Comparison of ENCODE assay signal across 9 cellular contexts in genomic region chr6:21593927-21594421, GRCh38. TPM values are rescaled to one million over a fixed set of nuclear protein-coding genes. Genes with fewer than 3 reads are reported as not detected.
DNase-seq lines count a peak whose midpoint lies in the region; ATAC-seq and TF ChIP-seq lines count a peak whose summit lies in the region.
"Had no signal": no experiment of that assay in that cellular context is flagged by ENCODE, and none has a peak within 500 bp of the region (broad histone marks: within the 10 kb centered on the region; RNA-seq: fewer than 3 reads in every experiment).

No MANE protein-coding gene starts in this region.

- H3K9ac ChIP-seq in neuronal stem cell (ENCODE audit: low read depth, low read length, poor library complexity): peak overlapping the region; percentile 99

- H3K4me1 Mint-ChIP-seq in CD8-positive, alpha-beta T cell (ENCODE audit: low read depth): peaks cover 29% of the 10 kb centered on the region

- H3K27ac ChIP-seq in CD8-positive, alpha-beta T cell (ENCODE audit: low read depth, low read length): peak overlapping the region; percentile 19
- H3K27ac ChIP-seq in WERI-Rb-1 (peak overlapping the region; percentile 78), neuronal stem cell (replicated peaks; ENCODE audit: low read length) (peak overlapping the region; percentile 91)

- no peak for TF ChIP-seq CTCF in CD8-positive, alpha-beta T cell (IDR thresholded peaks at IDR 0.05)
- TF ChIP-seq CTCF in WERI-Rb-1 (IDR thresholded peaks at IDR 0.05; ENCODE audit: low read depth, low read length): no peak

- POLR2A ChIA-PET in CD8-positive, alpha-beta T cell (lab: Charles Lee): interaction anchor here (0.8 to 1.4 kb wide), 2 partner anchors 553 to 1059 kb away, joined by 3 read pairs; no protein-coding TSS in a partner anchor

- CTCF ChIA-PET in CD8-positive, alpha-beta T cell (lab: Charles Lee): interaction anchor here (0.9 to 2.4 kb wide), 2 partner anchors 12 to 1030 kb away, joined by 3 to 23 read pairs; no protein-coding TSS in a partner anchor

- H3K4me2 ChIP-seq in neuronal stem cell (ENCODE audit: insufficient read depth, low read length, poor library complexity, severe bottlenecking): peak overlapping the region; percentile 51

- peak overlapping the region; percentile 97 for H3K23ac ChIP-seq in neuronal stem cell (ENCODE audit: low read depth, low read length, poor library complexity)

- no peak overlapping the region for H2BK12ac ChIP-seq in neuronal stem cell (ENCODE audit: low read length)

- peaks cover 28% of the 10 kb centered on the region for H3K4me1 ChIP-seq in CD8-positive, alpha-beta T cell (ENCODE audit: insufficient read depth, low read length)
- peaks cover 3 to 18% of the 10 kb centered on the region in 2 donors for H3K4me1 ChIP-seq in neuronal stem cell (ENCODE audit: control insufficient read depth in 2 of 2, insufficient read depth in 1 of 2, low read depth in 1 of 2, low read length in 2 of 2)

- intact Hi-C loops in CD8-positive, alpha-beta T cell (cut with DNase I, micrococcal nuclease): loop anchor here (2.0 to 10.0 kb wide), 5 partner anchors 553 to 1299 kb away; partner anchors contain the start of genes CDKAL1 (in 1 of the 2) and E2F3 (in 1 of the 2)

- H3K79me1 ChIP-seq in neuronal stem cell (ENCODE audit: low read depth, low read length): peaks cover 5% of the 10 kb centered on the region

- H3K27me3 ChIP-seq in CD8-positive, alpha-beta T cell (ENCODE audit: insufficient read depth, low read length): peaks cover 6% of the 10 kb centered on the region
- H3K27me3 ChIP-seq in WERI-Rb-1 (ENCODE audit: insufficient read depth, low read depth, severe bottlenecking): no peaks in the 10 kb centered on the region
- H3K27me3 ChIP-seq in neuronal stem cell (ENCODE audit: control insufficient read depth in 3 of 3, insufficient read depth in 3 of 3, low read depth in 1 of 3, low read length in 3 of 3): no peaks in the 10 kb centered on the region

- H3K27me3 Mint-ChIP-seq in CD8-positive, alpha-beta T cell (ENCODE audit: low read depth): peaks cover 20% of the 10 kb centered on the region

- H3K18ac ChIP-seq in neuronal stem cell (ENCODE audit: low read length): peak overlapping the region; percentile 99

- H3K9me3 Mint-ChIP-seq in CD8-positive, alpha-beta T cell: no peaks in the 10 kb centered on the region
- H3K9me3 Mint-ChIP-seq: T-helper 1 cell treated with Interleukin-12 subunit alpha and Interleukin-12 subunit beta and Interleukin-4 antibody, amounts not matched to agents 30 μg/mL and 1 μg/mL, for 36 hours had no signal

- H3K36me3 ChIP-seq in CD8-positive, alpha-beta T cell (ENCODE audit: insufficient read depth, low read length): no peaks in the 10 kb centered on the region
- H3K36me3 ChIP-seq in WERI-Rb-1: peaks cover 37% of the 10 kb centered on the region
- peaks cover 8 to 36% of the 10 kb centered on the region in 2 donors for H3K36me3 ChIP-seq in neuronal stem cell (replicated peaks in 1 of 2; ENCODE audit: control insufficient read depth in 2 of 2, insufficient read depth in 2 of 2, low read length in 2 of 2)

- peak in 3 of 7 experiments; percentile 11 to 24 (median 18) for DNase-seq in CD8-positive, alpha-beta T cell
- DNase-seq in WERI-Rb-1: peak; percentile 62
- peak; percentile 73 for DNase-seq in fibroblast of peridontal ligament (ENCODE audit: extremely low read depth)
- no peak for DNase-seq in neuronal stem cell (ENCODE audit: low spot score)
- no peak for DNase-seq in GM19240 (ENCODE audit: insufficient read length, low spot score)
- DNase-seq in SHP77 (lab: John Stamatoyannopoulos, UW): no peak

- H3K27ac Mint-ChIP-seq in CD8-positive, alpha-beta T cell: no peak overlapping the region

- no CpG with 5 or more reads among the region's 21 CpGs for WGBS in neuronal stem cell (ENCODE audit: extremely low coverage in 2 of 2, insufficient read length in 2 of 2, insufficient replicate concordance in 1 of 2), 2 donors

- no peak overlapping the region for H3K4me3 Mint-ChIP-seq in CD8-positive, alpha-beta T cell

- peak overlapping the region; percentile 90 for H2BK5ac ChIP-seq in neuronal stem cell (ENCODE audit: low read length)

- H2BK120ac ChIP-seq in neuronal stem cell (ENCODE audit: low read depth, low read length): peak overlapping the region; percentile 82

- no peaks in the 10 kb centered on the region for H3K9me3 ChIP-seq in CD8-positive, alpha-beta T cell (ENCODE audit: low read length)
- no peaks in the 10 kb centered on the region for H3K9me3 ChIP-seq in WERI-Rb-1 (ENCODE audit: severe bottlenecking)
- peaks cover 0 to under 1% of the 10 kb centered on the region in 2 donors for H3K9me3 ChIP-seq in neuronal stem cell (replicated peaks in 1 of 2; ENCODE audit: control insufficient read depth in 2 of 2, insufficient read depth in 1 of 2, low read depth in 1 of 2, low read length in 2 of 2)

- no peak overlapping the region for H4K8ac ChIP-seq in neuronal stem cell (ENCODE audit: low read depth, low read length)

- H2AK5ac ChIP-seq in neuronal stem cell (ENCODE audit: low read depth, low read length): peak overlapping the region; percentile 78

- H3K36me3 Mint-ChIP-seq in CD8-positive, alpha-beta T cell: peaks cover 6% of the 10 kb centered on the region

- H3K4me3 ChIP-seq in CD8-positive, alpha-beta T cell (ENCODE audit: low read depth, low read length): peak overlapping the region; percentile 66
- H3K4me3 ChIP-seq in WERI-Rb-1 (ENCODE audit: low read depth, low read length): peak overlapping the region; percentile 85
- H3K4me3 ChIP-seq in neuronal stem cell (ENCODE audit: low read length in 2 of 2): peak overlapping the region; percentile 86 to 96

- no peak overlapping the region for H4K91ac ChIP-seq in neuronal stem cell (ENCODE audit: low read depth, low read length, poor library complexity)

- ATAC-seq in CD8-positive, alpha-beta T cell: peak; percentile 10
- ATAC-seq in GM19351 (IDR thresholded peaks at IDR 0.05; ENCODE audit: unreplicated experiment) (peak; percentile 17), HG03442 (IDR thresholded peaks at IDR 0.05; ENCODE audit: unreplicated experiment) (peak; percentile 9)

- H3K14ac ChIP-seq in neuronal stem cell (ENCODE audit: low read length): peak overlapping the region; percentile 90

- H2BK15ac ChIP-seq in neuronal stem cell (ENCODE audit: low read length): no peak overlapping the region

- H2AFZ ChIP-seq in neuronal stem cell (ENCODE audit: low read length): no peak overlapping the region

- H3K4ac ChIP-seq in neuronal stem cell (ENCODE audit: low read length): peak overlapping the region; percentile 32

RNA-seq across cellular contexts. Expression of gene SOX4, which starts 0.4 kb away (rescaled TPM):
- total RNA-seq in CD8-positive, alpha-beta T cell: 10 to 100 TPM; 20.2 to 20.4 TPM
- polyA plus RNA-seq in neuronal stem cell (2013, experiment 1 of 2): 141 TPM
- polyA plus RNA-seq in neuronal stem cell (2013, experiment 2 of 2): 150 TPM

Comparison
In these comparisons a context has a peak if more than half of its experiments do, and no peak if none do; other contexts are left out.
1. DNase-seq: peak in WERI-Rb-1 (single experiment) and fibroblast of peridontal ligament (single experiment); none in neuronal stem cell (single experiment), GM19240 (single experiment) and SHP77 (0 of 2).
2. H3K27ac ChIP-seq: peak in every context shown above with its lines; median percentile 91 in neuronal stem cell; 78 in WERI-Rb-1; 19 in CD8-positive, alpha-beta T cell.
3. Peak in every context shown above with its lines, with median percentiles within 50 percentile points of each other: ATAC-seq and H3K4me3 ChIP-seq.